In genomic region chr14:55519473-55520080, GRCh38 we compare ENCODE assay signal across 17 cellular contexts.
"Had no signal": no experiment of that assay in that cellular context is flagged by ENCODE, and none has a peak within 500 bp of the region (broad histone marks: within the 10 kb centered on the region; RNA-seq: fewer than 3 reads in every experiment).

No MANE protein-coding gene starts in this region.

- H3K4me1 Mint-ChIP-seq: activated naive CD8-positive, alpha-beta T cell treated with anti-CD3 and anti-CD28 coated beads for 36 hours; central memory CD8-positive, alpha-beta T cell; stimulated activated naive B cell treated with anti-CD40 and anti-IgM and Interleukin-4, amounts not matched to agents 10 μg/mL and 1 μg/mL and 100 μg/mL, for 72 hours had no signal

- H3K9me3 ChIP-seq: sigmoid colon, thoracic aorta, upper lobe of right lung had no signal

- H3K4me3 ChIP-seq: coronary artery, hepatocyte, sigmoid colon, thoracic aorta, upper lobe of right lung had no signal

- H3K4me3 Mint-ChIP-seq: activated naive CD8-positive, alpha-beta T cell treated with anti-CD3 and anti-CD28 coated beads for 36 hours; activated T-helper 1 cell treated with anti-CD3 and anti-CD28 coated beads, Interleukin-12 subunit alpha, Interleukin-12 subunit beta, Interleukin-2, Interleukin-4 antibody, amounts not matched to agents 30 ng/mL and 10 ng/mL and 1 ng/mL, durations not matched to agents 14 hours and 24 hours and 36 hours; central memory CD8-positive, alpha-beta T cell; nephron; stimulated activated naive B cell treated with anti-CD40 and anti-IgM and Interleukin-4, amounts not matched to agents 10 μg/mL and 1 μg/mL and 100 μg/mL, for 72 hours had no signal

- H3K27me3 ChIP-seq: hepatocyte, sigmoid colon, upper lobe of right lung had no signal

- H3K27me3 Mint-ChIP-seq: activated naive CD8-positive, alpha-beta T cell treated with anti-CD3 and anti-CD28 coated beads for 36 hours; central memory CD8-positive, alpha-beta T cell had no signal

- H3K36me3 Mint-ChIP-seq: stimulated activated naive B cell treated with anti-CD40 and anti-IgM and Interleukin-4, amounts not matched to agents 10 μg/mL and 1 μg/mL and 100 μg/mL, for 72 hours had no signal

- DNase-seq: activated CD4-positive, alpha-beta T cell treated with anti-CD3 and anti-CD28 coated beads, Interleukin-2, amount 50 U/mL, for 4 hours; activated naive CD8-positive, alpha-beta T cell treated with anti-CD3 and anti-CD28 coated beads for 36 hours; activated T-cell treated with anti-CD3 and anti-CD28 coated beads for 4 hours; amygdala; effector CD4-positive, alpha-beta T cell; left cardiac atrium; nucleus accumbens; sigmoid colon; stimulated activated naive B cell treated with anti-CD40 and anti-IgM and Interleukin-4, amounts not matched to agents 10 μg/mL and 1 μg/mL and 100 μg/mL, for 72 hours; upper lobe of right lung; WERI-Rb-1 had no signal

- H3K79me2 ChIP-seq: hepatocyte had no signal

- H3K27ac ChIP-seq: coronary artery, hepatocyte, sigmoid colon, thoracic aorta, upper lobe of right lung, WERI-Rb-1 had no signal

- H3K4me2 ChIP-seq: hepatocyte had no signal

- H3K4me1 ChIP-seq: upper lobe of right lung had no signal

- H3K9me3 Mint-ChIP-seq: activated naive CD8-positive, alpha-beta T cell treated with anti-CD3 and anti-CD28 coated beads for 36 hours; activated T-helper 1 cell treated with anti-CD3 and anti-CD28 coated beads, Interleukin-12 subunit alpha, Interleukin-12 subunit beta, Interleukin-2, Interleukin-4 antibody, amounts not matched to agents 30 ng/mL and 10 ng/mL and 1 ng/mL, durations not matched to agents 14 hours and 24 hours and 36 hours; central memory CD8-positive, alpha-beta T cell had no signal

- H3K27ac Mint-ChIP-seq: activated naive CD8-positive, alpha-beta T cell treated with anti-CD3 and anti-CD28 coated beads for 36 hours; activated T-helper 1 cell treated with anti-CD3 and anti-CD28 coated beads, Interleukin-12 subunit alpha, Interleukin-12 subunit beta, Interleukin-2, Interleukin-4 antibody, amounts not matched to agents 30 ng/mL and 10 ng/mL and 1 ng/mL, durations not matched to agents 14 hours and 24 hours and 36 hours; nephron; stimulated activated naive B cell treated with anti-CD40 and anti-IgM and Interleukin-4, amounts not matched to agents 10 μg/mL and 1 μg/mL and 100 μg/mL, for 72 hours had no signal

- H3K36me3 ChIP-seq: sigmoid colon, thoracic aorta, upper lobe of right lung, WERI-Rb-1 had no signal

- H2AFZ ChIP-seq: hepatocyte had no signal

- ATAC-seq: left cardiac atrium; stimulated activated naive B cell treated with anti-CD40 and anti-IgM and Interleukin-4, amounts not matched to agents 10 μg/mL and 1 μg/mL and 100 μg/mL, for 72 hours; upper lobe of right lung had no signal
